ENCODE assay signal across 1 cellular context in genomic region chr10:67764012-67764822, GRCh38.
TF ChIP-seq lines count a peak whose summit lies in the region.

No MANE protein-coding gene starts in this region.

TF ChIP-seq in K562, 482 proteins besides CTCF, POLR2A, EP300 and RAD21 (continued from another document and continues in another):
- TF ChIP-seq E2F5 (CRISPR knock-in tag; IDR thresholded peaks at IDR 0.05) (peak; percentile 80; the same call in 1 of the 2 replicates), HNRNPLL (IDR thresholded peaks at IDR 0.05; ENCODE audit: low read depth, low read length, poor library complexity, severe bottlenecking) (peak; percentile 43), E2F3 (CRISPR knock-in tag; IDR thresholded peaks at IDR 0.05) (peak; percentile 89), NELFE (IDR thresholded peaks at IDR 0.05; ENCODE audit: insufficient read depth, insufficient read length) (no peak), ZNF282 (CRISPR knock-in tag; IDR thresholded peaks at IDR 0.05) (no peak), SP2 (IDR thresholded peaks at IDR 0.05; ENCODE audit: extremely low read depth, low read depth, low read length, poor library complexity, severe bottlenecking) (no peak), ETS2 (tag; IDR thresholded peaks at IDR 0.05; ENCODE audit: borderline replicate concordance, poor library complexity, severe bottlenecking) (no peak), SRSF3 (IDR thresholded peaks at IDR 0.05; ENCODE audit: insufficient read depth, low read length) (no peak), HOMEZ (CRISPR knock-in tag; IDR thresholded peaks at IDR 0.05) (no peak), ZMIZ1 (IDR thresholded peaks at IDR 0.05; ENCODE audit: low read depth in 2 of 2, low read length in 2 of 2) (peak in 1 of 2 experiments; percentile 12; a peak in 1 of 4 replicates), FOS (IDR thresholded peaks at IDR 0.05; ENCODE audit: extremely low read depth, insufficient read length) (peak; percentile 32), ZNF134 (CRISPR knock-in tag; conservative IDR thresholded peaks at IDR 0.05) (no peak), PRDM10 (IDR thresholded peaks at IDR 0.05; ENCODE audit: partially characterized antibody) (no peak), MTA3 (IDR thresholded peaks at IDR 0.05; ENCODE audit: borderline replicate concordance) (peak; percentile 56; the same call in 1 of the 2 replicates), ZNF121 (CRISPR knock-in tag; conservative IDR thresholded peaks at IDR 0.05) (0 out of 2 replicates have a peak, but pooled peaks have one; percentile 6), GABPA (tag; conservative IDR thresholded peaks at IDR 0.05; ENCODE audit: low read depth) (peak; percentile 53), USF2 (CRISPR knock-in tag; IDR thresholded peaks at IDR 0.05) (no peak), HNRNPK (IDR thresholded peaks at IDR 0.05; ENCODE audit: low read depth, low read length, poor library complexity, severe bottlenecking) (no peak), ATF2 (CRISPR knock-in tag; IDR thresholded peaks at IDR 0.05) (no peak), WHSC1 (IDR thresholded peaks at IDR 0.05; ENCODE audit: low read length) (no peak), TFE3 (CRISPR knock-in tag; IDR thresholded peaks at IDR 0.05) (no peak), ZBTB49 (CRISPR knock-in tag; IDR thresholded peaks at IDR 0.05; ENCODE audit: borderline replicate concordance) (peak; percentile 76; the same call in 1 of the 2 replicates), PKNOX1 (IDR thresholded peaks at IDR 0.05) (no peak), KLF1 (tag; IDR thresholded peaks at IDR 0.05) (no peak), FOXJ2 (tag; IDR thresholded peaks at IDR 0.05) (no peak), BCOR (IDR thresholded peaks at IDR 0.05) (peak; percentile 85), L3MBTL2 (IDR thresholded peaks at IDR 0.05) (peak; percentile 96), TRIM28 (IDR thresholded peaks at IDR 0.05) (no peak), GTF2E2 (tag; IDR thresholded peaks at IDR 0.05) (no peak), PHF21A (IDR thresholded peaks at IDR 0.05; ENCODE audit: borderline replicate concordance, low read depth) (0 out of 2 replicates have a peak, but pooled peaks have one; percentile 56), ZNF398 (CRISPR knock-in tag; IDR thresholded peaks at IDR 0.05) (no peak), BRCA1 (IDR thresholded peaks at IDR 0.05) (no peak), BRCA1 (CRISPR knock-in tag; IDR thresholded peaks at IDR 0.05) (no peak), ZC3H11A (IDR thresholded peaks at IDR 0.05; ENCODE audit: low read depth, low read length) (0 out of 2 replicates have a peak, but pooled peaks have one; percentile 23)
